ENCODE assay signal across 8 cellular contexts in the genomic region with DNA sequence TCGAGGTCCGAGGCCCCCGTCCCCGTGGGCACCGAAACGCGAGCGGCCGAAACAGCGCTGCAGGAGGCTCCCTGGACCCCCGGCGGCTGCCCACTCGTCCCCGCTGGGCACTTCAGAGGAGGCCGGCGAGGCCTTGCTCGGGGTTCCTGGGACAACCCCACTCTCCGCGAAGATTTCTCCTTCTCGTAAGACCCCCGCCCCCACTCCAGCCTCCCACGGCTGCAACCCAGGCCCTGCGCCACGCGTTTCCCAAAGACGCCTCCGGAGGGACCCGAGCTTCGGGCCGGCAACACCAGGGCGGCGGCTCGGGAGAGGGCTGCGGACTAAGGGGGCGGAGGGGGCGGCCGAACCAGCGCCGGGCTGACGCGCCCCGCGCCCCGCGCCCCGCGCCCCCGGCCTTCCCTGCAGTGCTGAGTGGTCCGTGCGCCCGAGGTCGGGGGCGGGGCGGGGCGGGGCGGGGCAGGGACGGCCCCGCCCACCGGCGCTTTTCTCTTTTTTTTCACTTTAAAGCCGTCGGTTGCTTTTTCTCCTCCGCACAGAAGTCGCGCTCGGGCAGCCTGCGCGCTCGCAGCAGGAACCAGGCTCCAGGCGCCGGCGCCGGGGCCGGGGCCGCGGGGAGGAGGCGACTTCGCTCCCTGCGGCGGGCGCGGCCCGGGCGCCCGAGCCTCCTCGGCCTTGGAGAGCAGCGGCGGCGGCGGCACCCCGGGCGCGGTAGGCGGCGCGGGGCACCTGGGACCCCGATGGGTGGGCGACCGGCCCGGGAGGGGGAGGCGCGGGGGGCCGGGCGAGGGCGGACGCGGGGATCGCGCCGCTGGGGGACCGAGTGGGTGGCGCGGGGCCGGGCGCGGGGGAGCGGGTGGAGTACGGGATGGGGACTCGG. TPM values are rescaled to one million over a fixed set of nuclear protein-coding genes. Genes with fewer than 3 reads are reported as not detected.
DNase-seq lines count a peak whose midpoint lies in the region; ATAC-seq lines count a peak whose summit lies in the region.

A gene (plus strand): TSS at position 534 of the 880 bp plus-strand sequence. CDS start 62,998 bp downstream, outside the sequence.

- peaks cover 8% of the 10 kb centered on the region for H3K27me3 ChIP-seq in mononuclear cell (ENCODE audit: insufficient read depth, low read length)

- H3K4me3 ChIP-seq in mononuclear cell (ENCODE audit: low read length): peak within 1 kb of the TSS; percentile 48

- no peak for ATAC-seq in GM21717 (IDR thresholded peaks at IDR 0.05; ENCODE audit: unreplicated experiment)

- peak; percentile 56 for DNase-seq in COR-L47 (lab: John Stamatoyannopoulos, UW)
- peak; percentile 82 for DNase-seq in HCEC 1CT
- DNase-seq in NOMO-1 treated with DMSO at 0.1 percent for 48 hours (lab: John Stamatoyannopoulos, UW; ENCODE audit: unreplicated experiment): peak; percentile 62
- DNase-seq in activated T-cell treated with anti-CD3 and anti-CD28 coated beads for 24 hours (ENCODE audit: low read depth): peak; percentile 51
- DNase-seq in epithelial cell of prostate (ENCODE audit: low read depth, low spot score): no peak
- peak; percentile 30 to 36 for DNase-seq in stimulated activated CD8-positive, alpha-beta memory T cell treated with anti-CD3 and anti-CD28 coated beads, Interleukin-7, amount 100 ng/mL, for 48 hours (ENCODE audit: extremely low read depth in 1 of 2, low read depth in 1 of 2)

- peaks cover 14% of the 10 kb centered on the region for H3K9me3 ChIP-seq in mononuclear cell (ENCODE audit: low read depth, low read length)

- H3K4me1 ChIP-seq in mononuclear cell (ENCODE audit: insufficient read depth, low read length): peaks cover 32% of the 10 kb centered on the region

- peak within 1 kb of the TSS; percentile 89 for H3K27ac ChIP-seq in epithelial cell of prostate

RNA-seq across cellular contexts. Expression of the gene that starts here (rescaled TPM):
- total RNA-seq in mononuclear cell: 0.94 TPM
